28 cellular contexts compared by ENCODE assay signal in the genomic region with DNA sequence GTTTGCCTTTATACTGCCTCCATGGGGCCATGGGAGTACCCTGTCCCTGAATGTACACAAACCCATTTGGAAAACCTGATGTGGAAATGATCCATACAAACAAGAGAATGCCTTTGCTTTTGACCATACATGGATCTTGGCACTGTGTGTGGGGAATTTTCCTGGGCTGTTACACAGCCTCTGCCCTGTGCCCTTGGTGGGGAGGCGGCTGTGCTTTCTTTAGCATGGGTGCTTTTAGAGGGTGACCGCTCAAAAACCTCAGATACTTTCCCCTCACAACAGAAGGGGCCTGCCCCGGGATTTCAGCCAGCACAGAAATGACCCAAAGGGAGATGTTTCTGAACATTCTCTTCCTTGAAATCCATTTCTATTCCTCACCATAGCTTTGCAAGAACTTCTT.
DNase-seq lines count a peak whose midpoint lies in the region; ATAC-seq and TF ChIP-seq lines count a peak whose summit lies in the region.
"Had no signal": no experiment of that assay in that cellular context is flagged by ENCODE, and none has a peak within 500 bp of the region (broad histone marks: within the 10 kb centered on the region; RNA-seq: fewer than 3 reads in every experiment).

No MANE protein-coding gene starts in this region.

- no peak overlapping the region for H3K4me3 Mint-ChIP-seq in GM23338
- H3K4me3 Mint-ChIP-seq in endodermal cell = no peak overlapping the region
- H3K4me3 Mint-ChIP-seq: activated B cell treated with CpG ODN at 0.5 μM for 24 hours; activated CD4-positive, alpha-beta memory T cell treated with anti-CD3 and anti-CD28 coated beads, Interleukin-2, amount 10 ng/mL, durations not matched to agents 7 days and 5 days; activated naive CD8-positive, alpha-beta T cell treated with anti-CD3 and anti-CD28 coated beads for 36 hours; natural killer cell treated with Interleukin-12 subunit alpha and Interleukin-12 subunit beta and Interleukin-15 and Interleukin-18, amount 100 ng/mL, for 72 hours; stimulated activated memory B cell treated with anti-CD40 and anti-IgM and Interleukin-4, amounts not matched to agents 10 μg/mL and 1 μg/mL and 100 μg/mL, for 72 hours had no signal

- ATAC-seq in GM23338 (no peak), right cardiac atrium (peak; percentile 32 to 70), thoracic aorta (ENCODE audit: insufficient number of reproducible peaks, low FRiP score, low read depth) (peak; percentile 80), HG03457 (IDR thresholded peaks at IDR 0.05; ENCODE audit: unreplicated experiment) (no peak)
- ATAC-seq: lower lobe of right lung; natural killer cell treated with Interleukin-12 subunit alpha and Interleukin-12 subunit beta and Interleukin-15 and Interleukin-18, amount 100 ng/mL, for 72 hours; stimulated activated memory B cell treated with anti-CD40 and anti-IgM and Interleukin-4, amounts not matched to agents 10 μg/mL and 1 μg/mL and 100 μg/mL, for 72 hours had no signal

- H3K4me2 ChIP-seq in GM23338 = no peak overlapping the region
- H3K4me2 ChIP-seq: BLaER1 had no signal

- H3K36me3 ChIP-seq in GM23338 (ENCODE audit: insufficient read depth) (no peaks in the 10 kb centered on the region), esophagus (ENCODE audit: control insufficient read depth in 2 of 2, insufficient read depth in 2 of 2, low read length in 1 of 2) (no peaks in the 10 kb centered on the region), thoracic aorta (no peaks in the 10 kb centered on the region), endodermal cell (ENCODE audit: control insufficient read depth, insufficient read depth, low read length) (no peaks in the 10 kb centered on the region)
- H3K36me3 ChIP-seq: BLaER1, lower lobe of right lung, ovary, SJSA1 had no signal

- H3K9me3 Mint-ChIP-seq in GM23338 (no peaks in the 10 kb centered on the region; the same call in 2 of the 3 replicates), endodermal cell (no peaks in the 10 kb centered on the region)
- H3K9me3 Mint-ChIP-seq: activated CD4-positive, alpha-beta memory T cell treated with anti-CD3 and anti-CD28 coated beads, Interleukin-2, amount 10 ng/mL, durations not matched to agents 7 days and 5 days; activated T-helper 2 cell treated with anti-CD3 and anti-CD28 coated beads, Interferon-gamma antibody, Interleukin-2, Interleukin-4, amounts not matched to agents 10 μg/mL and 5 μg/mL and 100 μg/mL, durations not matched to agents 14 hours and 24 hours and 36 hours; natural killer cell treated with Interleukin-12 subunit alpha and Interleukin-12 subunit beta and Interleukin-15 and Interleukin-18, amount 100 ng/mL, for 72 hours had no signal

- H4K20me1 ChIP-seq in GM23338 (replicated peaks; ENCODE audit: insufficient read depth) = no peaks in the 10 kb centered on the region
- H4K20me1 ChIP-seq: BLaER1 had no signal

- DNase-seq in GM23338 (ENCODE audit: low spot score) (no peak), right cardiac atrium (peak in 2 of 3 donors; percentile 46), thoracic aorta (ENCODE audit: low spot score) (no peak), GM13977 (ENCODE audit: low spot score) (no peak), endodermal cell (no peak)
- no peak for DNase-seq in activated naive CD4-positive, alpha-beta T cell treated with anti-CD3 and anti-CD28 coated beads, Interleukin-2, amount 50 U/mL, for 16 hours
- DNase-seq: ACHN; activated B cell treated with CpG ODN at 0.5 μM for 24 hours; activated CD4-positive, alpha-beta memory T cell treated with anti-CD3 and anti-CD28 coated beads, Interleukin-2, amount 10 ng/mL, durations not matched to agents 7 days and 5 days; activated naive CD8-positive, alpha-beta T cell treated with anti-CD3 and anti-CD28 coated beads for 36 hours; dorsolateral prefrontal cortex; glutamatergic neuron; H7; KG1; lower lobe of right lung; MM.1S; NCI-H1417 treated with DMSO at 0.1 percent for 48 hours; NCI-H345; stimulated activated CD4-positive, alpha-beta T cell treated with anti-CD3 and anti-CD28 coated beads, Interleukin-4, amount 100 ng/mL, for 4 hours; T-helper 1 cell had no signal

- in situ Hi-C loops in GM13977 (cut with MboI; ENCODE audit: low pct_unique_long_range_greater_than_20kb, low sequenced_read_pairs, unreplicated experiment) = no loop called here

- H3K79me2 ChIP-seq in GM23338 (replicated peaks; ENCODE audit: insufficient read depth) = no peaks in the 10 kb centered on the region

- intact Hi-C loops in right cardiac atrium (cut with DNase I) = no loop called here

- H3K9me2 ChIP-seq in GM23338 (ENCODE audit: insufficient read depth) = peaks cover 3% of the 10 kb centered on the region; the same call in 1 of the 2 replicates

- H3K27me3 ChIP-seq in GM23338 (ENCODE audit: insufficient read depth) (no peaks in the 10 kb centered on the region), esophagus (ENCODE audit: control insufficient read depth in 1 of 2, insufficient read depth in 2 of 2, low read length in 2 of 2) (no peaks in the 10 kb centered on the region), right cardiac atrium (ENCODE audit: control insufficient read depth, insufficient read depth) (no peaks in the 10 kb centered on the region), thoracic aorta (replicated peaks; ENCODE audit: insufficient read depth) (no peaks in the 10 kb centered on the region), endodermal cell (ENCODE audit: control insufficient read depth, insufficient read depth, low read length, poor library complexity, severe bottlenecking) (no peaks in the 10 kb centered on the region)
- H3K27me3 ChIP-seq: BLaER1, dorsolateral prefrontal cortex, ovary, SJSA1 had no signal

- H3K4me3 ChIP-seq in GM23338 (no peak overlapping the region), esophagus (ENCODE audit: low read depth in 1 of 2, low read length in 2 of 2) (no peak overlapping the region), right cardiac atrium (ENCODE audit: low read length) (no peak overlapping the region), thoracic aorta (peak overlapping the region; percentile 13), endodermal cell (ENCODE audit: low read length) (no peak overlapping the region)
- H3K4me3 ChIP-seq: BLaER1, dorsolateral prefrontal cortex, lower lobe of right lung, ovary, SJSA1 had no signal

- no peak for TF ChIP-seq CTCF in GM23338 (conservative IDR thresholded peaks at IDR 0.05; ENCODE audit: low read depth in 2 of 2)
- TF ChIP-seq CTCF in thoracic aorta (IDR thresholded peaks at IDR 0.05) = no peak
- no peak for TF ChIP-seq CTCF in GM13977 (IDR thresholded peaks at IDR 0.05; ENCODE audit: extremely low read depth, insufficient read depth, missing control alignments)
- no peak for TF ChIP-seq CTCF in endodermal cell (conservative IDR thresholded peaks at IDR 0.05)

- WGBS in esophagus, 2 donors = 60 to 61% methylated on average over 3 of the region's 3 CpGs
- WGBS in right cardiac atrium = 49% methylated on average over 3 of the region's 3 CpGs
- 92 to 93% methylated on average over 2 to 3 of the region's 3 CpGs for WGBS in endodermal cell (ENCODE audit: insufficient coverage in 1 of 2, insufficient read length in 1 of 2), 2 experiments

- H3K4me1 Mint-ChIP-seq in GM23338 (peaks cover 8% of the 10 kb centered on the region; the same call in 2 of the 3 replicates), endodermal cell (peaks cover 13% of the 10 kb centered on the region)
- H3K4me1 Mint-ChIP-seq: activated naive CD8-positive, alpha-beta T cell treated with anti-CD3 and anti-CD28 coated beads for 36 hours had no signal

- no peak overlapping the region for H3K27ac ChIP-seq in GM23338 (ENCODE audit: low read depth)
- peak overlapping the region; percentile 8 to 28 for H3K27ac ChIP-seq in esophagus (ENCODE audit: low read depth in 2 of 2, low read length in 1 of 2)
- no peak overlapping the region for H3K27ac ChIP-seq in right cardiac atrium (ENCODE audit: low read length)
- H3K27ac ChIP-seq in thoracic aorta = peak overlapping the region; percentile 47 to 67
- no peak overlapping the region for H3K27ac ChIP-seq in endodermal cell (ENCODE audit: low read depth, low read length)
- H3K27ac ChIP-seq: BLaER1, dorsolateral prefrontal cortex, lower lobe of right lung, ovary, SJSA1 had no signal

- peaks cover 0 to 2% of the 10 kb centered on the region in 2 donors for H3K9me3 ChIP-seq in esophagus (ENCODE audit: control insufficient read depth in 2 of 2, insufficient read depth in 1 of 2, low read depth in 1 of 2, low read length in 1 of 2)
- H3K9me3 ChIP-seq in right cardiac atrium (ENCODE audit: control insufficient read depth, low read length) = no peaks in the 10 kb centered on the region
- H3K9me3 ChIP-seq in thoracic aorta = no peaks in the 10 kb centered on the region
- H3K9me3 ChIP-seq in endodermal cell (ENCODE audit: control insufficient read depth, low read length) = no peaks in the 10 kb centered on the region
- H3K9me3 ChIP-seq: BLaER1, lower lobe of right lung, ovary, SJSA1 had no signal

- no peak overlapping the region for H3K9ac ChIP-seq in endodermal cell (ENCODE audit: extremely low read depth, low read length, poor library complexity, severe bottlenecking)
- H3K9ac ChIP-seq: BLaER1 had no signal

- H3K27me3 Mint-ChIP-seq in GM23338 (ENCODE audit: insufficient read depth, low read depth, poor library complexity) (no peaks in the 10 kb centered on the region), endodermal cell (ENCODE audit: insufficient read depth) (no peaks in the 10 kb centered on the region)
- H3K27me3 Mint-ChIP-seq: stimulated activated memory B cell treated with anti-CD40 and anti-IgM and Interleukin-4, amounts not matched to agents 10 μg/mL and 1 μg/mL and 100 μg/mL, for 72 hours had no signal

- peak overlapping the region; percentile 69; the same call in 1 of the 2 replicates for H2AFZ ChIP-seq in GM23338

- H3K4me1 ChIP-seq in GM23338 (ENCODE audit: insufficient read depth) (peaks cover 5% of the 10 kb centered on the region; the same call in 1 of the 2 replicates), esophagus (ENCODE audit: control insufficient read depth in 2 of 2, insufficient read depth in 2 of 2, low read length in 1 of 2) (no peaks in the 10 kb centered on the region), right cardiac atrium (ENCODE audit: control insufficient read depth, insufficient read depth, low read length) (no peaks in the 10 kb centered on the region), thoracic aorta (ENCODE audit: control insufficient read depth in 1 of 2, low read depth in 2 of 2) (peaks cover 0 to 29% of the 10 kb centered on the region in 2 donors), endodermal cell (ENCODE audit: control insufficient read depth, insufficient read depth, low read length) (peaks cover 7% of the 10 kb centered on the region)
- H3K4me1 ChIP-seq: BLaER1, lower lobe of right lung had no signal

- no peaks in the 10 kb centered on the region for H3F3A ChIP-seq in GM23338 (replicated peaks; ENCODE audit: low read depth)

- H3K27ac Mint-ChIP-seq in GM23338 (no peak overlapping the region), endodermal cell (no peak overlapping the region)
- H3K27ac Mint-ChIP-seq: activated B cell treated with CpG ODN at 0.5 μM for 24 hours; activated CD4-positive, alpha-beta memory T cell treated with anti-CD3 and anti-CD28 coated beads, Interleukin-2, amount 10 ng/mL, durations not matched to agents 7 days and 5 days; activated naive CD8-positive, alpha-beta T cell treated with anti-CD3 and anti-CD28 coated beads for 36 hours; activated T-helper 2 cell treated with anti-CD3 and anti-CD28 coated beads, Interferon-gamma antibody, Interleukin-2, Interleukin-4, amounts not matched to agents 10 μg/mL and 5 μg/mL and 100 μg/mL, durations not matched to agents 14 hours and 24 hours and 36 hours; natural killer cell treated with Interleukin-12 subunit alpha and Interleukin-12 subunit beta and Interleukin-15 and Interleukin-18, amount 100 ng/mL, for 72 hours; stimulated activated memory B cell treated with anti-CD40 and anti-IgM and Interleukin-4, amounts not matched to agents 10 μg/mL and 1 μg/mL and 100 μg/mL, for 72 hours had no signal

- H3K36me3 Mint-ChIP-seq in GM23338 (ENCODE audit: low read depth) (no peaks in the 10 kb centered on the region), endodermal cell (ENCODE audit: low read depth) (no peaks in the 10 kb centered on the region)
- H3K36me3 Mint-ChIP-seq: activated naive CD8-positive, alpha-beta T cell treated with anti-CD3 and anti-CD28 coated beads for 36 hours; natural killer cell treated with Interleukin-12 subunit alpha and Interleukin-12 subunit beta and Interleukin-15 and Interleukin-18, amount 100 ng/mL, for 72 hours; stimulated activated memory B cell treated with anti-CD40 and anti-IgM and Interleukin-4, amounts not matched to agents 10 μg/mL and 1 μg/mL and 100 μg/mL, for 72 hours had no signal

Comparison
In these comparisons a context has a peak if more than half of its experiments do, and no peak if none do; other contexts are left out.
1. ATAC-seq: peak in right cardiac atrium (2 of 2) and thoracic aorta (single experiment); none in GM23338 (single experiment) and HG03457 (single experiment).
2. DNase-seq: peak in right cardiac atrium (2 of 3); none in GM23338 (single experiment), thoracic aorta (single experiment), GM13977 (single experiment), endodermal cell (single experiment) and activated naive CD4-positive, alpha-beta T cell treated with anti-CD3 and anti-CD28 coated beads, Interleukin-2, amount 50 U/mL, for 16 hours (single experiment).
3. H3K27ac ChIP-seq: peak in esophagus (2 of 2) and thoracic aorta (2 of 2); none in GM23338 (single experiment), right cardiac atrium (single experiment) and endodermal cell (single experiment).